In the genomic region with DNA sequence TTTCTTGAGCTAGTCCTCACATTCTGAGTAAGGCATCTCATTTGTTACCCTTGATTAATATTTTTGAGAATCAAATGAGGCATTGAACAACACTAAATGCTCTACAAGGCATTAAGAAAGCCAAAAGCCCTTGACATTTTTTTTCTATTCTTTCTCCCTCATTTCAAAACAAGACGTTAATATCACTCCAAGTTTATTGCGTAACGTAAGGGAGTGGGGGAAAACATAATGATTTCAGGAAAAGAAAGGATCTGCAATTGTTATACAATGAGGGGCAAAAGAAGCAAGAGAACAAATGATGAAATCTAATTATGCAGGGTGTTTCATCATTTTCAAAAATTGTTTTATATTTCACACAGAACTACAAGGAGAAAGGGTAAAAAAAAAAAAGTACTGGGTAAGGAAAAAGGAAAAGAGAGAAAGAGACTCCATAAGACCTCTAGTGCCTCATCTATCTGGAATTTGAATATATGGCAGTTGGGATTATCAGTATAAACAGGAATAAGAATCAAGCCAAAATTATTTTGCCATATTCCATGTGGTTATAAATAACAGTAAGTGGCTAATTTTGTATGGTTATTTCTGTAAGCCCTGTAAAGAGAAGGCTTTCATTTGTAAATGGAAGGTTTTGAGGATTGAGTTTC, we compare ENCODE assay signal across 17 cellular contexts.
A peak's percentile ranks its signal among the peaks of the same experiment; 100 is the strongest.
DNase-seq lines count a peak whose midpoint lies in the region; ATAC-seq and TF ChIP-seq lines count a peak whose summit lies in the region.
"Had no signal": no experiment of that assay in that cellular context is flagged by ENCODE, and none has a peak within 500 bp of the region (broad histone marks: within the 10 kb centered on the region; RNA-seq: fewer than 3 reads in every experiment).

No MANE protein-coding gene starts in this region.

- H3K27ac ChIP-seq in aorta (ENCODE audit: low read depth in 1 of 2, low read length in 2 of 2): no peak overlapping the region

- no peaks in the 10 kb centered on the region for H3K27me3 ChIP-seq in aorta (ENCODE audit: control insufficient read depth in 1 of 2, insufficient read depth in 2 of 2, low read length in 1 of 2)

- DNase-seq in Right ventricle myocardium inferior (ENCODE audit: missing footprints) (no peak), cardiac septum (ENCODE audit: low spot score) (no peak), fibroblast of pulmonary artery (ENCODE audit: low read depth) (peak; percentile 95), neural crest cell (ENCODE audit: low read depth, low spot score) (no peak), aorta (no peak), activated T-cell treated with anti-CD3 and anti-CD28 coated beads for 4 hours (no peak), NCI-H524 (lab: John Stamatoyannopoulos, UW) (no peak)
- DNase-seq: activated B cell treated with CpG ODN at 0.5 μM for 24 hours; activated CD8-positive, alpha-beta memory T cell treated with anti-CD3 and anti-CD28 coated beads, Interleukin-2, amount 10 ng/mL, durations not matched to agents 7 days and 5 days; activated naive CD4-positive, alpha-beta T cell treated with anti-CD3 and anti-CD28 coated beads for 36 hours; kidney glomerular epithelial cell; naive B cell; NCI-H1092 treated with DMSO at 0.1 percent for 48 hours; NCI-H226; retina; stimulated activated naive CD4-positive, alpha-beta T cell had no signal

- peaks cover 60% of the 10 kb centered on the region for H3K4me1 Mint-ChIP-seq in neural crest cell
- H3K4me1 Mint-ChIP-seq in activated T-helper 17 cell treated with anti-CD3 and anti-CD28 coated beads, Interleukin-2, amount 50 U/mL, for 72 hours: no peaks in the 10 kb centered on the region

- TF ChIP-seq CTCF in fibroblast of pulmonary artery (IDR thresholded peaks at IDR 0.05; ENCODE audit: low read length, missing control alignments): no peak
- no peak for TF ChIP-seq CTCF in neural crest cell (conservative IDR thresholded peaks at IDR 0.05)

- H3K36me3 ChIP-seq in aorta (ENCODE audit: control insufficient read depth in 1 of 2, insufficient read depth in 2 of 2, low read length in 1 of 2): no peaks in the 10 kb centered on the region

- intact Hi-C loops in Right ventricle myocardium inferior (cut with DNase I) (loop anchor here (5.0 kb wide), 2 partner anchors 115 to 170 kb away; no protein-coding TSS in a partner anchor), cardiac septum (cut with DNase I) (loop anchor here (10.0 kb wide), 2 partner anchors 263 to 353 kb away; a partner anchor contains a TSS), aorta (cut with DNase I) (no loop called here)

- no peaks in the 10 kb centered on the region for H3K4me1 ChIP-seq in aorta (ENCODE audit: control insufficient read depth in 1 of 2, insufficient read depth in 2 of 2, low read length in 2 of 2)

- peak overlapping the region; percentile 98 for H3K27ac Mint-ChIP-seq in neural crest cell (ENCODE audit: unreplicated experiment)
- H3K27ac Mint-ChIP-seq in activated T-helper 17 cell treated with anti-CD3 and anti-CD28 coated beads, Interleukin-2, amount 50 U/mL, for 72 hours: no peak overlapping the region
- H3K27ac Mint-ChIP-seq: activated B cell treated with CpG ODN at 0.5 μM for 24 hours; activated CD8-positive, alpha-beta memory T cell treated with anti-CD3 and anti-CD28 coated beads, Interleukin-2, amount 10 ng/mL, durations not matched to agents 7 days and 5 days; activated naive CD4-positive, alpha-beta T cell treated with anti-CD3 and anti-CD28 coated beads for 36 hours had no signal

- no peak overlapping the region for H3K4me3 Mint-ChIP-seq in neural crest cell
- H3K4me3 Mint-ChIP-seq in activated T-helper 17 cell treated with anti-CD3 and anti-CD28 coated beads, Interleukin-2, amount 50 U/mL, for 72 hours: no peak overlapping the region
- H3K4me3 Mint-ChIP-seq: activated B cell treated with CpG ODN at 0.5 μM for 24 hours; activated CD8-positive, alpha-beta memory T cell treated with anti-CD3 and anti-CD28 coated beads, Interleukin-2, amount 10 ng/mL, durations not matched to agents 7 days and 5 days; activated naive CD4-positive, alpha-beta T cell treated with anti-CD3 and anti-CD28 coated beads for 36 hours had no signal

- no peaks in the 10 kb centered on the region for H3K9me3 ChIP-seq in aorta (ENCODE audit: control insufficient read depth, low read length)

- 35 to 44% methylated on average over 3 of the region's 3 CpGs for WGBS in aorta, 2 donors

- no peaks in the 10 kb centered on the region for H3K27me3 Mint-ChIP-seq in neural crest cell (ENCODE audit: low read depth)
- H3K27me3 Mint-ChIP-seq in activated T-helper 17 cell treated with anti-CD3 and anti-CD28 coated beads, Interleukin-2, amount 50 U/mL, for 72 hours: peaks cover 46% of the 10 kb centered on the region
- H3K27me3 Mint-ChIP-seq: activated B cell treated with CpG ODN at 0.5 μM for 24 hours, naive B cell had no signal

- H3K4me3 ChIP-seq in fibroblast of pulmonary artery (replicated peaks; ENCODE audit: low read depth, low read length) (no peak overlapping the region), aorta (ENCODE audit: low read length in 2 of 2) (no peak overlapping the region)

- H3K9me3 Mint-ChIP-seq in neural crest cell: peaks cover 21% of the 10 kb centered on the region
- no peaks in the 10 kb centered on the region for H3K9me3 Mint-ChIP-seq in activated T-helper 17 cell treated with anti-CD3 and anti-CD28 coated beads, Interleukin-2, amount 50 U/mL, for 72 hours
- H3K9me3 Mint-ChIP-seq: activated B cell treated with CpG ODN at 0.5 μM for 24 hours; activated naive CD4-positive, alpha-beta T cell treated with anti-CD3 and anti-CD28 coated beads for 36 hours had no signal

- peaks cover 30% of the 10 kb centered on the region for H3K36me3 Mint-ChIP-seq in neural crest cell (ENCODE audit: low read depth)
- H3K36me3 Mint-ChIP-seq in activated T-helper 17 cell treated with anti-CD3 and anti-CD28 coated beads, Interleukin-2, amount 50 U/mL, for 72 hours (ENCODE audit: low read depth): no peaks in the 10 kb centered on the region
- H3K36me3 Mint-ChIP-seq: activated CD8-positive, alpha-beta memory T cell treated with anti-CD3 and anti-CD28 coated beads, Interleukin-2, amount 10 ng/mL, durations not matched to agents 7 days and 5 days; naive B cell had no signal

- ATAC-seq in Right ventricle myocardium inferior (peak; percentile 30), aorta (ENCODE audit: low FRiP score) (peak; percentile 77)
- ATAC-seq in activated T-helper 17 cell treated with anti-CD3 and anti-CD28 coated beads, Interleukin-2, amount 50 U/mL, for 72 hours (replicated peaks): no peak
- ATAC-seq: activated CD8-positive, alpha-beta memory T cell treated with anti-CD3 and anti-CD28 coated beads, Interleukin-2, amount 10 ng/mL, durations not matched to agents 7 days and 5 days had no signal

Comparison
In these comparisons a context has a peak if more than half of its experiments do, and no peak if none do; other contexts are left out.
1. intact Hi-C loops: an anchor here in Right ventricle myocardium inferior (5.0 kb wide) and cardiac septum (10.0 kb wide); none called in aorta.